6 cellular contexts compared by ENCODE assay signal in genomic region chr17:80578668-80579388, GRCh38. TPM values are rescaled to one million over a fixed set of nuclear protein-coding genes. Genes with fewer than 3 reads are reported as not detected.
DNase-seq lines count a peak whose midpoint lies in the region; ATAC-seq and TF ChIP-seq lines count a peak whose summit lies in the region.
"Not testable (repeated sequence)": the region's sequence is repeated elsewhere in the genome, so short reads cannot be mapped to it uniquely, and the experiment has no call there.

No MANE protein-coding gene starts in this region.

- not testable (repeated sequence) for H3K27me3 ChIP-seq in upper lobe of right lung

- not testable (repeated sequence) for H3K4me1 ChIP-seq in HEK293 (ENCODE audit: control insufficient read depth, insufficient read depth, low read length); upper lobe of right lung

- not testable (repeated sequence) for H3K4me3 ChIP-seq in HEK293 (ENCODE audit: low read depth, low read length); upper lobe of right lung

- not testable (repeated sequence) for H3K27ac ChIP-seq in HEK293 (ENCODE audit: extremely low read depth, low read depth, low read length)
- peak overlapping the region; percentile 9 for H3K27ac ChIP-seq in KOPT-K1 (ENCODE audit: low read depth, low read length, poor library complexity, severe bottlenecking)
- H3K27ac ChIP-seq in upper lobe of right lung: peak overlapping the region; percentile 3

- intact Hi-C loops in upper lobe of right lung (cut with DNase I): loop anchor here (10.0 kb wide), 1 partner anchor 154 kb away; no protein-coding TSS in a partner anchor

- H3K9me3 Mint-ChIP-seq in mesothelial cell of epicardium: not testable (repeated sequence)

- H3K4me1 Mint-ChIP-seq in T-helper 17 cell (peaks cover 31% of the 10 kb centered on the region), mesothelial cell of epicardium (peaks cover 17% of the 10 kb centered on the region)

- DNase-seq in NCI-H510A (lab: John Stamatoyannopoulos, UW): peak; percentile 54
- not testable (repeated sequence) for DNase-seq in T-helper 17 cell; mesothelial cell of epicardium (ENCODE audit: low spot score in 2 of 2, unreplicated experiment in 2 of 2); upper lobe of right lung

- CTCF ChIA-PET in HEK293 (lab: Yijun Ruan, JAX): interaction anchor here (0.5 to 4.3 kb wide), 6 partner anchors 21 to 320 kb away, joined by 3 to 45 read pairs (median 14); no protein-coding TSS in a partner anchor

- not testable (repeated sequence) for ATAC-seq in T-helper 17 cell, upper lobe of right lung

- H3K36me3 Mint-ChIP-seq in T-helper 17 cell (ENCODE audit: low read depth); mesothelial cell of epicardium: not testable (repeated sequence)

- TF ChIP-seq CTCF in HEK293 (tag by site-specific recombination; IDR thresholded peaks at IDR 0.05); mesothelial cell of epicardium (IDR thresholded peaks at IDR 0.05; ENCODE audit: unreplicated experiment); upper lobe of right lung (IDR thresholded peaks at IDR 0.05): not testable (repeated sequence)

- H3K4me3 Mint-ChIP-seq in T-helper 17 cell, mesothelial cell of epicardium: not testable (repeated sequence)

- POLR2A ChIA-PET in HEK293 (lab: Yijun Ruan, JAX): interaction anchor here (0.6 kb wide), 1 partner anchor 160 kb away, joined by 3 read pairs; no protein-coding TSS in a partner anchor

- not testable (repeated sequence) for H3K9me3 ChIP-seq in HEK293 (ENCODE audit: control insufficient read depth, insufficient read depth, low read depth, low read length); KOPT-K1 (ENCODE audit: insufficient read depth, low read length, poor library complexity, severe bottlenecking); T-helper 17 cell (ENCODE audit: control insufficient read depth, low read length, poor library complexity, severe bottlenecking); upper lobe of right lung

- H3K36me3 ChIP-seq in HEK293 (ENCODE audit: control insufficient read depth in 2 of 2, insufficient read depth in 1 of 2, low read length in 2 of 2); upper lobe of right lung: not testable (repeated sequence)
- H3K36me3 ChIP-seq in KOPT-K1 (ENCODE audit: insufficient read depth, low read length): peaks cover 18% of the 10 kb centered on the region; the same call in 1 of the 2 replicates

- peak overlapping the region; percentile 16 for H3K27ac Mint-ChIP-seq in T-helper 17 cell
- H3K27ac Mint-ChIP-seq in mesothelial cell of epicardium: peak overlapping the region; percentile 25

- H3K27me3 Mint-ChIP-seq in T-helper 17 cell; mesothelial cell of epicardium (ENCODE audit: low read depth): not testable (repeated sequence)

TF ChIP-seq in HEK293, 187 proteins besides CTCF, POLR2A, EP300 and RAD21:
- TF ChIP-seq ZNF140 (tag by site-specific recombination; IDR thresholded peaks at IDR 0.05) (peak; percentile 46; the same call in 1 of the 2 replicates), ZNF202 (tag by site-specific recombination; IDR thresholded peaks at IDR 0.05; ENCODE audit: borderline replicate concordance) (0 out of 2 replicates have a peak, but pooled peaks have one; percentile 13), ZNF518A (tag by site-specific recombination; conservative IDR thresholded peaks at IDR 0.05; ENCODE audit: low read depth) (peak; percentile 60), ZNF426 (tag by site-specific recombination; IDR thresholded peaks at IDR 0.05) (peak; percentile 28), ZNF623 (tag by site-specific recombination; IDR thresholded peaks at IDR 0.05) (peak; percentile 17; the same call in 1 of the 2 replicates), ZNF433 (tag by site-specific recombination; IDR thresholded peaks at IDR 0.05; ENCODE audit: low read depth) (0 out of 2 replicates have a peak, but pooled peaks have one; percentile 40), ZNF394 (tag by site-specific recombination; IDR thresholded peaks at IDR 0.05; ENCODE audit: borderline replicate concordance) (peak; percentile 49; the same call in 1 of the 2 replicates), ZBTB8A (tag by site-specific recombination; IDR thresholded peaks at IDR 0.05) (0 out of 2 replicates have a peak, but pooled peaks have one; percentile 13)

RNA-seq across cellular contexts. Expression of gene RPTOR, which starts 34.2 kb away (rescaled TPM):
- total RNA-seq in T-helper 17 cell (10 to 100 TPM; 55.1 to 61.5 TPM), mesothelial cell of epicardium (46.1 to 53.7 TPM (median 47.8 TPM) in 3 replicates), upper lobe of right lung (35.4 TPM)
